In the genomic region with DNA sequence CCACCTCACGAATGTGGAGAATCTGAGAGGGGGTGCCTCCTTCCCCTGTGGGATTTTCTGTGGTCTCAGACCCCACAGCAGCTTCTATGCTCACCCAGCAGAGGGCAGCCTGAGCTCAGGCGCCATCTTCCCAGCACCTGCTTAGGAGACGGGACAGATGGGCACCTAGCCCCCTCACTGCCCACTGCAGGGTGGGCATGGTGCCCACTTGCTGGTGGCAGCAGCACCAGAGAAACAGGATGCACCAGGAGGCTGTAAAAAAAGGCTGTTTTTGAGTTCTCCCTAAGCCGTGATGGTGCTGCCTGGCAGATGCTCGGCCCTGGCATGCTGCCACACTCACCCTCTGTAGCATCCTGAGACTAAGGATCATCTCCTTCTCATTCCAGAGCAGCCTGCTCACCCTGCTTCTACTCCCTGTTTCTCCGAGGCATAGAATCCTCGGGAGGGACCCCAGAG, we compare ENCODE assay signal across 8 cellular contexts. TPM values are rescaled to one million over a fixed set of nuclear protein-coding genes. Genes with fewer than 3 reads are reported as not detected.
DNase-seq lines count a peak whose midpoint lies in the region; ATAC-seq and TF ChIP-seq lines count a peak whose summit lies in the region.

No MANE protein-coding gene starts in this region.

- H3K4me1 Mint-ChIP-seq in effector memory CD8-positive, alpha-beta T cell (ENCODE audit: low read depth in 2 of 2): peaks cover 58 to 69% of the 10 kb centered on the region in 2 donors

- peak overlapping the region; percentile 68 to 78 for H3K4me3 Mint-ChIP-seq in effector memory CD8-positive, alpha-beta T cell

- DNase-seq in COLO829 (ENCODE audit: low spot score) (peak; percentile 62), HEK293T (ENCODE audit: extremely low spot score) (peak; percentile 68), NCI-H524 treated with DMSO at 0.1 percent for 48 hours (lab: John Stamatoyannopoulos, UW) (peak; percentile 69), mesenteric fat pad (ENCODE audit: low spot score) (peak; percentile 86)
- peak; percentile 84 for DNase-seq in activated CD8-positive, alpha-beta memory T cell treated with anti-CD3 and anti-CD28 coated beads for 24 hours
- peak; percentile 44 to 58 (median 50) for DNase-seq in effector memory CD8-positive, alpha-beta T cell
- DNase-seq in stimulated activated CD8-positive, alpha-beta memory T cell treated with anti-CD3 and anti-CD28 coated beads, Interleukin-4, amount 100 ng/mL, for 1 hour (ENCODE audit: low read depth in 2 of 2, low spot score in 1 of 2): peak; percentile 31 to 38

- peak; percentile 35 for ATAC-seq in effector memory CD8-positive, alpha-beta T cell (replicated peaks)
- no peak for ATAC-seq in HG03439 (IDR thresholded peaks at IDR 0.05; ENCODE audit: unreplicated experiment)

- peaks cover 23% of the 10 kb centered on the region for H3K36me3 Mint-ChIP-seq in effector memory CD8-positive, alpha-beta T cell (ENCODE audit: insufficient read depth)

- H3K27me3 Mint-ChIP-seq in effector memory CD8-positive, alpha-beta T cell: no peaks in the 10 kb centered on the region

- POLR2A ChIA-PET in HEK293T (lab: Yijun Ruan, JAX): interaction anchor here (2.6 kb wide), 1 partner anchor 19 kb away, joined by 14 read pairs; a partner anchor contains a TSS

- H3K27ac Mint-ChIP-seq in effector memory CD8-positive, alpha-beta T cell: peak overlapping the region; percentile 87 to 90

- CTCF ChIA-PET in HEK293T (lab: Yijun Ruan, JAX): interaction anchor here (0.6 to 10.6 kb wide), 9 partner anchors 15 to 484 kb away, joined by 3 to 92 read pairs (median 4); a partner anchor contains a TSS

- no peaks in the 10 kb centered on the region for H3K9me3 Mint-ChIP-seq in effector memory CD8-positive, alpha-beta T cell

TF ChIP-seq in HEK293T, 16 proteins besides CTCF, POLR2A, EP300 and RAD21:
- TF ChIP-seq TARDBP (IDR thresholded peaks at IDR 0.05) (no peak), BHLHE40 (IDR thresholded peaks at IDR 0.05; ENCODE audit: borderline replicate concordance) (no peak), FOXA1 (IDR thresholded peaks at IDR 0.05) (no peak), FOXK2 (IDR thresholded peaks at IDR 0.05) (no peak), CTBP1 (IDR thresholded peaks at IDR 0.05; ENCODE audit: borderline replicate concordance) (no peak)
TF ChIP-seq in HEK293T: peak in this region for 0.

RNA-seq across cellular contexts. Expression of a gene that starts 19.1 kb away (rescaled TPM):
- 46.5 TPM for total RNA-seq in mesenteric fat pad

RNA-seq across cellular contexts. Expression of a gene that starts 42.2 kb away (rescaled TPM):
- 21.0 TPM for total RNA-seq in mesenteric fat pad

Comparison
In these comparisons a context has a peak if more than half of its experiments do, and no peak if none do; other contexts are left out.
1. DNase-seq: peak in every context shown above with its lines; median percentile 86 in mesenteric fat pad; 84 in activated CD8-positive, alpha-beta memory T cell treated with anti-CD3 and anti-CD28 coated beads for 24 hours; 69 in NCI-H524 treated with DMSO at 0.1 percent for 48 hours; 68 in HEK293T; 62 in COLO829; 50 in effector memory CD8-positive, alpha-beta T cell; 34 in stimulated activated CD8-positive, alpha-beta memory T cell treated with anti-CD3 and anti-CD28 coated beads, Interleukin-4, amount 100 ng/mL, for 1 hour.